In the genomic region with DNA sequence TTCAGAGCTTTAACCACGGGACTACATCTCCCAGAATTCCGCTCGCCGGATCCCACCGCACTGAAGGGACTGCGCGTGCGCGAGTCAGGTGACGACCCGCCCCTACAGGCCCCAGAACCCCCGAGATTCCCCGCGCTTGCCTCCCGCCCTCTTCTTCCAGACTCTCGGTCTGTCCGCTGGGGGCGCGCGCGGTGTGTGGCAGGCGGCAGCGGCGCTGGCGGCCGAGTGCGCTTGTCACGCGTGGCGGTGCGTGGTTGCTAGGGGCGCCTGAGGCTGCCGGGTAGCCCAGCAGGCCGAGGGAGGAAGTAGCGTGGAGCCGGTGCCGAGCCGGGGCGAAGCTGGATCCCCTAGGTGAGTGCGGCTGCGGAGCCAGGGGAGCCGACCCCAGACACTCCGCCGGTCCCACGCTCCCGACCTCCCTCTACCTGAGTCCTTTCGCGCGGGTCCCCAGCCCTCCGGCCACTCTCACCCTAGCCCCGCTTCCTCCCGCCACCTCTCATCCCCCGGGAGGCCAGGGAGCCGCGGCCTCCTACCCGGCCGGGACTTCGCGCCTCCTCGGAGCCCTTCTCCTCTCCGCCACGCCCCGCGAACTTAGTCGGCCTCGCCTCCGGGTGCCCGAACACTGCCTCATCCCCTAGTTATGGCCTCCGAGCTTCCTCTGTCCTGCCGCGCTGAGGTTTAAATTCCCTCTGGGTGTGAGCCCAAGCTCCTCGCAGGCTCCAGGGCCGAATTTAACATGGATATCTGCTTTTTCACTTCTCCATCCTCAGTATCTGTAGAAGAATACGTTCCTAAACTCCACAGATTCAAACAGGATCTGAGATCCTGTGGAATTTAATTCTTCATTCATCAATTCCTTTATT, we compare ENCODE assay signal across 8 cellular contexts. TPM values are rescaled to one million over a fixed set of nuclear protein-coding genes. Genes with fewer than 3 reads are reported as not detected.
DNase-seq lines count a peak whose midpoint lies in the region; ATAC-seq, FAIRE-seq and TF ChIP-seq lines count a peak whose summit lies in the region.

A gene with protein sequence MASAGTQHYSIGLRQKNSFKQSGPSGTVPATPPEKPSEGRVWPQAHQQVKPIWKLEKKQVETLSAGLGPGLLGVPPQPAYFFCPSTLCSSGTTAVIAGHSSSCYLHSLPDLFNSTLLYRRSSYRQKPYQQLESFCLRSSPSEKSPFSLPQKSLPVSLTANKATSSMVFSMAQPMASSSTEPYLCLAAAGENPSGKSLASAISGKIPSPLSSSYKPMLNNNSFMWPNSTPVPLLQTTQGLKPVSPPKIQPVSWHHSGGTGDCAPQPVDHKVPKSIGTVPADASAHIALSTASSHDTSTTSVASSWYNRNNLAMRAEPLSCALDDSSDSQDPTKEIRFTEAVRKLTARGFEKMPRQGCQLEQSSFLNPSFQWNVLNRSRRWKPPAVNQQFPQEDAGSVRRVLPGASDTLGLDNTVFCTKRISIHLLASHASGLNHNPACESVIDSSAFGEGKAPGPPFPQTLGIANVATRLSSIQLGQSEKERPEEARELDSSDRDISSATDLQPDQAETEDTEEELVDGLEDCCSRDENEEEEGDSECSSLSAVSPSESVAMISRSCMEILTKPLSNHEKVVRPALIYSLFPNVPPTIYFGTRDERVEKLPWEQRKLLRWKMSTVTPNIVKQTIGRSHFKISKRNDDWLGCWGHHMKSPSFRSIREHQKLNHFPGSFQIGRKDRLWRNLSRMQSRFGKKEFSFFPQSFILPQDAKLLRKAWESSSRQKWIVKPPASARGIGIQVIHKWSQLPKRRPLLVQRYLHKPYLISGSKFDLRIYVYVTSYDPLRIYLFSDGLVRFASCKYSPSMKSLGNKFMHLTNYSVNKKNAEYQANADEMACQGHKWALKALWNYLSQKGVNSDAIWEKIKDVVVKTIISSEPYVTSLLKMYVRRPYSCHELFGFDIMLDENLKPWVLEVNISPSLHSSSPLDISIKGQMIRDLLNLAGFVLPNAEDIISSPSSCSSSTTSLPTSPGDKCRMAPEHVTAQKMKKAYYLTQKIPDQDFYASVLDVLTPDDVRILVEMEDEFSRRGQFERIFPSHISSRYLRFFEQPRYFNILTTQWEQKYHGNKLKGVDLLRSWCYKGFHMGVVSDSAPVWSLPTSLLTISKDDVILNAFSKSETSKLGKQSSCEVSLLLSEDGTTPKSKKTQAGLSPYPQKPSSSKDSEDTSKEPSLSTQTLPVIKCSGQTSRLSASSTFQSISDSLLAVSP (plus strand): TSS at position 149 of the 863 bp plus-strand sequence. CDS start 26,842 bp downstream, outside the sequence.

- CTCF ChIA-PET in T-cell (lab: Charles Lee), result interaction anchor here (0.6 to 1.9 kb wide), 15 partner anchors 11 to 677 kb away, joined by 3 to 11 read pairs (median 4); partner anchors contain the start of genes AAMP (in 1 of the 2), BCS1L (in 1 of the 2), DNPEP (in 1 of the 2) and PNKD (in 1 of the 2)

- TF ChIP-seq CTCF in heart left ventricle (IDR thresholded peaks at IDR 0.05) (peak; percentile 75 to 99 (median 88)), upper lobe of left lung (IDR thresholded peaks at IDR 0.05) (peak; percentile 76 to 97 (median 96))

- POLR2A ChIA-PET in T-cell (lab: Charles Lee), result interaction anchor here (0.6 to 0.7 kb wide), 4 partner anchors 51 to 485 kb away, joined by 3 to 6 read pairs (median 4); partner anchors contain the start of genes BCS1L (in 1 of the 2) and ZNF142 (in 1 of the 2)

- H3K27me3 ChIP-seq in heart left ventricle, result no peaks in the 10 kb centered on the region
- no peaks in the 10 kb centered on the region for H3K27me3 ChIP-seq in upper lobe of left lung

- no peaks in the 10 kb centered on the region for H3K9me3 Mint-ChIP-seq in T-cell

- no peaks in the 10 kb centered on the region for H3K9me3 ChIP-seq in heart left ventricle
- no peaks in the 10 kb centered on the region for H3K9me3 ChIP-seq in upper lobe of left lung

- H3K36me3 ChIP-seq in heart left ventricle (peaks cover 0 to 3% (median 0%) of the 10 kb centered on the region in 9 donors), upper lobe of left lung (peaks cover 0 to 2% (median under 1%) of the 10 kb centered on the region in 4 donors)

- peak within 1 kb of the TSS; percentile 92 to 98 (median 95) for H3K4me3 Mint-ChIP-seq in T-cell

- DNase-seq in GM12892 (ENCODE audit: insufficient read length) (peak; percentile 91), NCI-H1436 treated with DMSO at 0.1 percent for 48 hours (lab: John Stamatoyannopoulos, UW) (peak; percentile 61), T-cell (peak; percentile 95 to 99 (median 98)), heart left ventricle (peak; percentile 98 to 100 (median 98)), posterior cingulate gyrus (peak; percentile 97 to 100 (median 99)), upper lobe of left lung (peak; percentile 99)

- peaks cover 5 to 9% of the 10 kb centered on the region in 2 donors for H3K27me3 Mint-ChIP-seq in T-cell

- peak in 1 of 4 donors; percentile 38 for TF ChIP-seq EP300 in upper lobe of left lung (IDR thresholded peaks at IDR 0.05)

- H3K4me1 Mint-ChIP-seq in T-cell, result peaks cover 19 to 22% (median 21%) of the 10 kb centered on the region in 3 donors

- H3K27ac ChIP-seq in adipose tissue (ENCODE audit: low read depth, low read length) (peak within 1 kb of the TSS; percentile 88), heart left ventricle (peak within 1 kb of the TSS; percentile 36 to 96 (median 90)), upper lobe of left lung (peak within 1 kb of the TSS; percentile 80 to 95 (median 88))

- H3K4me3 ChIP-seq in heart left ventricle (peak within 1 kb of the TSS; percentile 61 to 93 (median 83)), upper lobe of left lung (peak within 1 kb of the TSS; percentile 60 to 88 (median 76))

- WGBS in adipose tissue, 3 donors, result 0 to 1% (median 0%) methylated on average over 62 to 74 of the region's 74 CpGs
- WGBS in heart left ventricle, 4 donors, result 0 to 1% (median 1%) methylated on average over 54 to 74 of the region's 74 CpGs
- WGBS in upper lobe of left lung, 2 donors, result 0 to 1% methylated on average over 15 to 65 of the region's 74 CpGs

- H3K27ac Mint-ChIP-seq in T-cell, result peak within 1 kb of the TSS; percentile 86 to 87

- FAIRE-seq in GM12892 (lab: Jason Lieb, UNC), result peak; percentile 87

- H3K4me1 ChIP-seq in heart left ventricle (peaks cover 0 to 33% (median 8%) of the 10 kb centered on the region in 12 donors), upper lobe of left lung (peaks cover 9 to 15% (median 12%) of the 10 kb centered on the region in 4 donors)

- TF ChIP-seq POLR2A in GM12892 (IDR thresholded peaks at IDR 0.05; ENCODE audit: low read depth, low read length), result peak; percentile 72; the same call in 1 of the 2 replicates
- peak in 1 of 2 donors; percentile 70 for TF ChIP-seq POLR2A in heart left ventricle (IDR thresholded peaks at IDR 0.05)
- TF ChIP-seq POLR2A in upper lobe of left lung (IDR thresholded peaks at IDR 0.05), result peak in 3 of 4 donors; percentile 26 to 76 (median 29)

- peaks cover 2% of the 10 kb centered on the region for H3K36me3 Mint-ChIP-seq in T-cell

- ATAC-seq in HG02852 (IDR thresholded peaks at IDR 0.05; ENCODE audit: unreplicated experiment) (peak; percentile 88), T-cell (replicated peaks in 1 of 4) (peak; percentile 97 to 100 (median 98)), heart left ventricle (peak; percentile 96 to 99 (median 98)), upper lobe of left lung (ENCODE audit: low FRiP score in 2 of 2) (peak; percentile 99 to 100)

- intact Hi-C loops in heart left ventricle (cut with DNase I) (loop anchor here in 9 of 10 donors (1.0 to 5.0 kb wide), 6 partner anchors 52 to 136 kb away; partner anchors contain the start of genes BCS1L (in 1 of the 9), CYP27A1 (in 1 of the 9) and ZNF142 (in 1 of the 9)), posterior cingulate gyrus (cut with DNase I) (loop anchor here (1.0 to 5.0 kb wide), 3 partner anchors 39 to 136 kb away; partner anchors contain the start of genes CYP27A1, RNF25 and STK36)

RNA-seq across cellular contexts. Expression of the gene that starts here (rescaled TPM):
- polyA plus RNA-seq in GM12892 (2012; ENCODE audit: missing spikeins), result 25.5 TPM
- 10 to 100 TPM; 16.9 to 29.6 (median 24.4) TPM for total RNA-seq in T-cell
- polyA plus RNA-seq in adipose tissue, result 1 to 10 TPM; 4.0 to 7.8 (median 7.2) TPM
- 10 to 100 TPM in 2 of 9 donors, 1 to 10 TPM in 7; 5.3 to 14.0 (median 6.0) TPM for total RNA-seq in heart left ventricle
- polyA plus RNA-seq in heart left ventricle, result 1 to 10 TPM; 5.4 to 6.2 TPM
- total RNA-seq in upper lobe of left lung, result 10 to 100 TPM; 21.1 to 46.1 (median 31.7) TPM

Comparison
In these comparisons a context has a peak if more than half of its experiments do, and no peak if none do; other contexts are left out.
1. Peak in every context shown above with its lines: DNase-seq, ATAC-seq, H3K4me3 ChIP-seq and H3K27ac ChIP-seq.